20 cellular contexts compared by ENCODE assay signal in genomic region chr19:1575323-1576241, GRCh38. TPM values are rescaled to one million over a fixed set of nuclear protein-coding genes. Genes with fewer than 3 reads are reported as not detected.
DNase-seq lines count a peak whose midpoint lies in the region; ATAC-seq and TF ChIP-seq lines count a peak whose summit lies in the region.
"Had no signal": no experiment of that assay in that cellular context is flagged by ENCODE, and none has a peak within 500 bp of the region (broad histone marks: within the 10 kb centered on the region; RNA-seq: fewer than 3 reads in every experiment).

No MANE protein-coding gene starts in this region.

- no peak for DNase-seq in CD14-positive monocyte (ENCODE audit: low spot score)
- DNase-seq in GM23338 (ENCODE audit: low spot score): no peak
- no peak for DNase-seq in activated naive CD8-positive, alpha-beta T cell treated with anti-CD3 and anti-CD28 coated beads, Interleukin-2, amount 50 U/mL, for 24 hours
- DNase-seq in mesothelial cell of epicardium (ENCODE audit: low spot score in 2 of 2, unreplicated experiment in 2 of 2): no peak
- no peak for DNase-seq in KG1 (lab: John Stamatoyannopoulos, UW)
- DNase-seq in NOMO-1 treated with dmso at 0.1 percent for 144 hours (lab: John Stamatoyannopoulos, UW; ENCODE audit: unreplicated experiment): no peak
- DNase-seq in foreskin melanocyte: no peak
- DNase-seq in tibial artery: no peak
- DNase-seq: BE2C; CD8-positive, alpha-beta memory T cell; GOT3; MG63; NCI-H1105; NCI-H187; NCI-H2171; NCI-H774 had no signal

- no peaks in the 10 kb centered on the region for H3K4me1 ChIP-seq in GM23338 (ENCODE audit: insufficient read depth)
- H3K4me1 ChIP-seq in tibial artery: no peaks in the 10 kb centered on the region
- H3K4me1 ChIP-seq: BE2C had no signal

- H3K27me3 ChIP-seq in GM23338 (ENCODE audit: insufficient read depth): peaks cover 3% of the 10 kb centered on the region; the same call in 1 of the 2 replicates
- no peaks in the 10 kb centered on the region for H3K27me3 ChIP-seq in tibial artery
- H3K27me3 ChIP-seq: BE2C, MG63 had no signal

- H3K27me3 Mint-ChIP-seq in CD14-positive monocyte (ENCODE audit: low read depth in 3 of 3): peaks cover 6 to 15% (median 8%) of the 10 kb centered on the region in 3 donors
- peaks cover 29% of the 10 kb centered on the region for H3K27me3 Mint-ChIP-seq in GM23338 (ENCODE audit: insufficient read depth, low read depth, poor library complexity)
- peaks cover under 1% of the 10 kb centered on the region for H3K27me3 Mint-ChIP-seq in activated naive CD8-positive, alpha-beta T cell treated with anti-CD3 and anti-CD28 coated beads, Interleukin-2, amount 50 U/mL, for 24 hours
- H3K27me3 Mint-ChIP-seq in mesothelial cell of epicardium (ENCODE audit: low read depth): peaks cover under 1% of the 10 kb centered on the region
- H3K27me3 Mint-ChIP-seq: CD8-positive, alpha-beta memory T cell had no signal

- intact Hi-C loops in CD14-positive monocyte (cut with micrococcal nuclease): no loop called here
- intact Hi-C loops in tibial artery (cut with DNase I; ENCODE audit: low total_unique reads): no loop called here

- H3K4me1 Mint-ChIP-seq in CD14-positive monocyte (no peaks in the 10 kb centered on the region), GM23338 (no peaks in the 10 kb centered on the region), mesothelial cell of epicardium (no peaks in the 10 kb centered on the region)
- H3K4me1 Mint-ChIP-seq in activated naive CD8-positive, alpha-beta T cell treated with anti-CD3 and anti-CD28 coated beads, Interleukin-2, amount 50 U/mL, for 24 hours: no peaks in the 10 kb centered on the region
- H3K4me1 Mint-ChIP-seq: CD8-positive, alpha-beta memory T cell had no signal

- H3K36me3 Mint-ChIP-seq in CD14-positive monocyte (peaks cover 22 to 35% of the 10 kb centered on the region in 2 donors), GM23338 (ENCODE audit: low read depth) (peaks cover 19% of the 10 kb centered on the region), mesothelial cell of epicardium (peaks cover 8% of the 10 kb centered on the region)
- peaks cover 9% of the 10 kb centered on the region for H3K36me3 Mint-ChIP-seq in activated naive CD8-positive, alpha-beta T cell treated with anti-CD3 and anti-CD28 coated beads, Interleukin-2, amount 50 U/mL, for 24 hours (ENCODE audit: low read depth)

- H3K9me3 ChIP-seq in tibial artery: no peaks in the 10 kb centered on the region
- H3K9me3 ChIP-seq: BE2C, MG63 had no signal

- no peaks in the 10 kb centered on the region for H3K9me2 ChIP-seq in GM23338 (ENCODE audit: insufficient read depth)

- peak overlapping the region in 4 of 7 donors; percentile 20 to 72 (median 22) for H3K27ac Mint-ChIP-seq in CD14-positive monocyte
- no peak overlapping the region for H3K27ac Mint-ChIP-seq in GM23338
- H3K27ac Mint-ChIP-seq in activated naive CD8-positive, alpha-beta T cell treated with anti-CD3 and anti-CD28 coated beads, Interleukin-2, amount 50 U/mL, for 24 hours: no peak overlapping the region
- peak overlapping the region; percentile 25 for H3K27ac Mint-ChIP-seq in mesothelial cell of epicardium

- ATAC-seq in GM23338: peak; percentile 23
- peak; percentile 16 for ATAC-seq in activated naive CD8-positive, alpha-beta T cell treated with anti-CD3 and anti-CD28 coated beads, Interleukin-2, amount 50 U/mL, for 24 hours

- TF ChIP-seq CTCF in CD14-positive monocyte (IDR thresholded peaks at IDR 0.05) (no peak), GM23338 (conservative IDR thresholded peaks at IDR 0.05; ENCODE audit: low read depth in 2 of 2) (no peak), mesothelial cell of epicardium (IDR thresholded peaks at IDR 0.05; ENCODE audit: unreplicated experiment) (no peak), tibial artery (IDR thresholded peaks at IDR 0.05) (no peak)

- H3K9me3 Mint-ChIP-seq in CD14-positive monocyte (peaks cover 0 to 3% (median 0%) of the 10 kb centered on the region in 7 donors), GM23338 (no peaks in the 10 kb centered on the region), mesothelial cell of epicardium (no peaks in the 10 kb centered on the region)
- H3K9me3 Mint-ChIP-seq in activated naive CD8-positive, alpha-beta T cell treated with anti-CD3 and anti-CD28 coated beads, Interleukin-2, amount 50 U/mL, for 24 hours: no peaks in the 10 kb centered on the region
- H3K9me3 Mint-ChIP-seq: CD8-positive, alpha-beta memory T cell had no signal

- no peaks in the 10 kb centered on the region; the same call in 1 of the 2 replicates for H3K36me3 ChIP-seq in GM23338 (ENCODE audit: insufficient read depth)
- peaks cover 32 to 44% (median 34%) of the 10 kb centered on the region in 3 donors for H3K36me3 ChIP-seq in tibial artery

- no peak overlapping the region for H3K4me3 ChIP-seq in GM23338
- H3K4me3 ChIP-seq in tibial artery: no peak overlapping the region
- H3K4me3 ChIP-seq: MG63 had no signal

- no peak overlapping the region for H2AFZ ChIP-seq in GM23338

- no peaks in the 10 kb centered on the region for H3F3A ChIP-seq in GM23338 (replicated peaks; ENCODE audit: low read depth)

- H3K27ac ChIP-seq in GM23338 (ENCODE audit: low read depth) (no peak overlapping the region), tibial artery (no peak overlapping the region)
- H3K27ac ChIP-seq: HL-60, KMS-11 had no signal

- H3K4me2 ChIP-seq in GM23338: no peak overlapping the region
- H3K4me2 ChIP-seq: KMS-11 had no signal

- H4K20me1 ChIP-seq in GM23338 (replicated peaks; ENCODE audit: insufficient read depth): peaks cover 9% of the 10 kb centered on the region

- H3K4me3 Mint-ChIP-seq in CD14-positive monocyte (no peak overlapping the region), GM23338 (no peak overlapping the region; the same call in 2 of the 3 replicates), mesothelial cell of epicardium (no peak overlapping the region)
- no peak overlapping the region for H3K4me3 Mint-ChIP-seq in activated naive CD8-positive, alpha-beta T cell treated with anti-CD3 and anti-CD28 coated beads, Interleukin-2, amount 50 U/mL, for 24 hours
- H3K4me3 Mint-ChIP-seq: CD8-positive, alpha-beta memory T cell had no signal

- no peaks in the 10 kb centered on the region for H3K79me2 ChIP-seq in GM23338 (replicated peaks; ENCODE audit: insufficient read depth)

RNA-seq across cellular contexts. Expression of gene MEX3D, which starts 7.5 kb away (rescaled TPM):
- polyA plus RNA-seq in CD14-positive monocyte (under 1 TPM; 0.08 to 0.10 TPM), GM23338 (2016; fragmentation: Nextera tagmentation; extraction: Ambion mirVana) (12.4 and 12.5 TPM in 2 replicates)
- total RNA-seq in GM23338 (2014; rRNA removed; shearing (Covaris generic)): 78.1 and 94.9 TPM in 2 replicates
- 91.7 to 96.3 TPM (median 93.1 TPM) in 3 replicates for total RNA-seq in mesothelial cell of epicardium
- polyA plus RNA-seq: CD8-positive, alpha-beta memory T cell had no signal

RNA-seq across cellular contexts. Expression of gene MBD3, which starts 17.1 kb away (rescaled TPM):
- polyA plus RNA-seq in CD14-positive monocyte: 1 to 10 TPM; 2.6 to 4.9 TPM
- total RNA-seq in GM23338 (2014; rRNA removed; shearing (Covaris generic)): 103 and 118 TPM in 2 replicates
- polyA plus RNA-seq in GM23338 (2016; fragmentation: Nextera tagmentation; extraction: Ambion mirVana): 27.6 and 28.5 TPM in 2 replicates
- total RNA-seq in mesothelial cell of epicardium: 103 to 111 TPM (median 105 TPM) in 3 replicates

RNA-seq across cellular contexts. Expression of gene UQCR11, which starts 29.7 kb away (rescaled TPM):
- polyA plus RNA-seq in CD14-positive monocyte: 100 to 1,000 TPM; 659 to 731 TPM
- total RNA-seq in GM23338 (2014; rRNA removed; shearing (Covaris generic)): 35.3 and 46.4 TPM in 2 replicates
- 413 and 414 TPM in 2 replicates for polyA plus RNA-seq in GM23338 (2016; fragmentation: Nextera tagmentation; extraction: Ambion mirVana)
- total RNA-seq in mesothelial cell of epicardium: 143 to 154 TPM (median 153 TPM) in 3 replicates

RNA-seq across cellular contexts. Expression of gene PLK5, which starts 51.7 kb away (rescaled TPM):
- polyA plus RNA-seq in CD14-positive monocyte (not detected), GM23338 (2016; fragmentation: Nextera tagmentation; extraction: Ambion mirVana) (0.97 and 1.4 TPM in 2 replicates)
- 0.23 and 1.2 TPM in 2 replicates for total RNA-seq in GM23338 (2014; rRNA removed; shearing (Covaris generic))
- total RNA-seq in mesothelial cell of epicardium: 0.38 to 0.51 TPM (median 0.38 TPM) in 3 replicates
- total RNA-seq: CD8-positive, alpha-beta memory T cell; Daoy had no signal
- polyA plus RNA-seq: AG04450; CD8-positive, alpha-beta memory T cell had no signal

Comparison
In these comparisons a context has a peak if more than half of its experiments do, and no peak if none do; other contexts are left out.
1. H3K27ac Mint-ChIP-seq: peak in CD14-positive monocyte (4 of 7) and mesothelial cell of epicardium (single experiment); none in GM23338 (single experiment) and activated naive CD8-positive, alpha-beta T cell treated with anti-CD3 and anti-CD28 coated beads, Interleukin-2, amount 50 U/mL, for 24 hours (single experiment).